1 cellular context compared by ENCODE assay signal in genomic region chr19:662207-662961, GRCh38.
A peak's percentile ranks its signal among the peaks of the same experiment; 100 is the strongest.
TF ChIP-seq lines count a peak whose summit lies in the region.

No MANE protein-coding gene starts in this region.

TF ChIP-seq in HepG2, 621 proteins besides CTCF, POLR2A, EP300 and RAD21 (continues in another document):
- no peak for TF ChIP-seq SP140L (CRISPR knock-in tag; IDR thresholded peaks at IDR 0.05; ENCODE audit: borderline replicate concordance)
- TF ChIP-seq ZNF382 (CRISPR knock-in tag; IDR thresholded peaks at IDR 0.05; ENCODE audit: borderline replicate concordance) = no peak
- TF ChIP-seq PHF8 (CRISPR knock-in tag; IDR thresholded peaks at IDR 0.05) = peak; percentile 58
- TF ChIP-seq ZNF564 (CRISPR knock-in tag; IDR thresholded peaks at IDR 0.05) = 0 out of 2 replicates have a peak, but pooled peaks have one; percentile 8
- TF ChIP-seq ZNF687 (CRISPR knock-in tag; IDR thresholded peaks at IDR 0.05) = peak; percentile 74
- TF ChIP-seq STAT6 (CRISPR knock-in tag; IDR thresholded peaks at IDR 0.05; ENCODE audit: borderline replicate concordance) = no peak
- TF ChIP-seq ATF2 (CRISPR knock-in tag; IDR thresholded peaks at IDR 0.05) = no peak
- TF ChIP-seq ZNF331 (CRISPR knock-in tag; IDR thresholded peaks at IDR 0.05) = no peak
- TF ChIP-seq FOXC1 (CRISPR knock-in tag; IDR thresholded peaks at IDR 0.05; ENCODE audit: borderline replicate concordance) = no peak
- TF ChIP-seq ZNF3 (CRISPR knock-in tag; IDR thresholded peaks at IDR 0.05) = no peak
- no peak for TF ChIP-seq CBX5 (CRISPR knock-in tag; IDR thresholded peaks at IDR 0.05; ENCODE audit: borderline replicate concordance)
- TF ChIP-seq HNF1B (CRISPR knock-in tag; IDR thresholded peaks at IDR 0.05) = no peak
- TF ChIP-seq RBAK (CRISPR knock-in tag; IDR thresholded peaks at IDR 0.05) = no peak
- 0 out of 2 replicates have a peak, but pooled peaks have one; percentile 11 for TF ChIP-seq ZNF891 (CRISPR knock-in tag; IDR thresholded peaks at IDR 0.05)
- no peak for TF ChIP-seq HNRNPL (IDR thresholded peaks at IDR 0.05; ENCODE audit: low read depth, low read length)
- no peak for TF ChIP-seq ZNF160 (CRISPR knock-in tag; IDR thresholded peaks at IDR 0.05)
- TF ChIP-seq ZSCAN22 (CRISPR knock-in tag; IDR thresholded peaks at IDR 0.05) = no peak
- TF ChIP-seq AGO2 (optimal IDR thresholded peaks at IDR 0.05; ENCODE audit: low read depth, low read length) = peak; percentile 92
- TF ChIP-seq ZSCAN30 (CRISPR knock-in tag; IDR thresholded peaks at IDR 0.05) = no peak
- peak; percentile 32; the same call in 1 of the 2 replicates for TF ChIP-seq UBTF (CRISPR knock-in tag; IDR thresholded peaks at IDR 0.05)
- TF ChIP-seq ZMAT5 (CRISPR knock-in tag; IDR thresholded peaks at IDR 0.05; ENCODE audit: borderline replicate concordance, low read depth) = no peak
- TF ChIP-seq KDM5B (CRISPR knock-in tag; IDR thresholded peaks at IDR 0.05; ENCODE audit: borderline replicate concordance) = no peak; the same call in 1 of the 2 replicates
- no peak for TF ChIP-seq FOXK1 (CRISPR knock-in tag; IDR thresholded peaks at IDR 0.05; ENCODE audit: borderline replicate concordance, low read depth)
- no peak for TF ChIP-seq ZBTB44 (CRISPR knock-in tag; IDR thresholded peaks at IDR 0.05)
- TF ChIP-seq HNRNPUL1 (IDR thresholded peaks at IDR 0.05; ENCODE audit: low read depth, low read length) = no peak
- TF ChIP-seq STAT5B (CRISPR knock-in tag; IDR thresholded peaks at IDR 0.05) = no peak
- TF ChIP-seq ZNF761 (CRISPR knock-in tag; conservative IDR thresholded peaks at IDR 0.05) = peak; percentile 69; the same call in 1 of the 2 replicates
- TF ChIP-seq TOPORS (CRISPR knock-in tag; IDR thresholded peaks at IDR 0.05) = no peak
- TF ChIP-seq HNF4A (CRISPR knock-in tag; IDR thresholded peaks at IDR 0.05) = no peak
- no peak for TF ChIP-seq RXRA (CRISPR knock-in tag; IDR thresholded peaks at IDR 0.05)
- no peak; the same call in 1 of the 2 replicates for TF ChIP-seq MXD3 (CRISPR knock-in tag; IDR thresholded peaks at IDR 0.05)
- TF ChIP-seq TFE3 (CRISPR knock-in tag; IDR thresholded peaks at IDR 0.05) = no peak
- TF ChIP-seq PBX2 (CRISPR knock-in tag; IDR thresholded peaks at IDR 0.05) = no peak
- TF ChIP-seq ZBTB2 (CRISPR knock-in tag; IDR thresholded peaks at IDR 0.05; ENCODE audit: low read depth) = 0 out of 2 replicates have a peak, but pooled peaks have one; percentile 24
- TF ChIP-seq TFDP1 (CRISPR knock-in tag; IDR thresholded peaks at IDR 0.05; ENCODE audit: borderline replicate concordance) = no peak
- TF ChIP-seq HNRNPLL (IDR thresholded peaks at IDR 0.05; ENCODE audit: low read depth, low read length, poor library complexity, severe bottlenecking) = no peak
- no peak for TF ChIP-seq ZNF34 (CRISPR knock-in tag; IDR thresholded peaks at IDR 0.05; ENCODE audit: borderline replicate concordance)
- no peak for TF ChIP-seq FOXK2 (IDR thresholded peaks at IDR 0.05)
